2 cellular contexts compared by ENCODE assay signal in the genomic region with DNA sequence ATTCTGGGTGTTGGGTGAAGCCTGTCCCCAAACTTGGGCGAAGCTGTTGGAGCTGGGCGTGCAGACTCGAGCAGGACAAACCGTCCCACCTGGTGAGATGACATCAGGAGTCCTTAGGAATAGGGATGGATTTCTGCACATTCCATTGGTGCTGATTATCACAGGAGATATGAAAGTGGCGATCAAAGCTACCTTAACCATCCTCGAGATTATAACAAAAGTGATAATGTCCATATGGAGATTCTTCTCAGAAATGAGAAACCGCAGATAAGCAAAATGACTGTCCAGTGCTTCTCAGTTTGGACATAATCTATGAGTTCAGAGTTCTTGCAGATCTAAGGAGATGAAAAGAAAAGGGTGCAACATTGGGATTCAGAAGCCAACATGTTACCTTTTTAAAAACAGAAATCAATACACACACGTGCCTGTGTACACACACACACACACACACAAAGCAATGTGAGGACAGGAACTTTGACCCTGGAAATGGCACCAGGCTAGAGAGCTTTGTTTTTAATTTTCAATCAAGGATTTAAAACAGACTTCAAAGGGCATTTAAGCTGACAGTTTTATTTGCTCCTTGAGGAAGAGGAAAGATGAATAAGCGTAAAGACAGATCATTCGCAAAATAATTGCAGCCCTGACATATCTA.
TF ChIP-seq lines count a peak whose summit lies in the region.

No MANE protein-coding gene starts in this region.

TF ChIP-seq in K562, 482 proteins besides CTCF, POLR2A, EP300 and RAD21 (continued from another document):
- TF ChIP-seq KDM1A (IDR thresholded peaks at IDR 0.05) (0 out of 4 replicates have a peak, but pooled peaks of 1 of the 2 experiments have one; percentile 22), RCOR1 (IDR thresholded peaks at IDR 0.05; ENCODE audit: borderline replicate concordance in 1 of 2, low read depth in 2 of 2, low read length in 2 of 2) (peak in 1 of 2 experiments; percentile 72; a peak in 2 of 4 replicates)

TF ChIP-seq in liver, 16 proteins besides CTCF, POLR2A, EP300 and RAD21 (continued from another document):
- peak; percentile 5 for TF ChIP-seq REST (IDR thresholded peaks at IDR 0.05)
- no peak for TF ChIP-seq EGR1 (IDR thresholded peaks at IDR 0.05; ENCODE audit: low read depth in 2 of 2)
- TF ChIP-seq ZBTB33 (IDR thresholded peaks at IDR 0.05) = no peak
- peak; percentile 31 for TF ChIP-seq FOXA1 (IDR thresholded peaks at IDR 0.05)
- TF ChIP-seq SP1 (IDR thresholded peaks at IDR 0.05) = no peak
- TF ChIP-seq TAF1 (conservative IDR thresholded peaks at IDR 0.05) = no peak
- no peak for TF ChIP-seq JUND (IDR thresholded peaks at IDR 0.05)
- no peak for TF ChIP-seq GABPA (IDR thresholded peaks at IDR 0.05 in 1 of 2, conservative IDR thresholded peaks at IDR 0.05 in 1 of 2)
- TF ChIP-seq HNF4A (conservative IDR thresholded peaks at IDR 0.05) = peak; percentile 72 to 77
- no peak for TF ChIP-seq NR2F2 (IDR thresholded peaks at IDR 0.05)
- TF ChIP-seq FOXA2 (IDR thresholded peaks at IDR 0.05) = peak; percentile 71
- TF ChIP-seq RXRA (IDR thresholded peaks at IDR 0.05) = peak; percentile 80 to 87
- peak; percentile 28 for TF ChIP-seq YY1 (IDR thresholded peaks at IDR 0.05)
- TF ChIP-seq HNF4G (IDR thresholded peaks at IDR 0.05) = peak; percentile 53
